ENCODE assay signal across 23 cellular contexts in the genomic region with DNA sequence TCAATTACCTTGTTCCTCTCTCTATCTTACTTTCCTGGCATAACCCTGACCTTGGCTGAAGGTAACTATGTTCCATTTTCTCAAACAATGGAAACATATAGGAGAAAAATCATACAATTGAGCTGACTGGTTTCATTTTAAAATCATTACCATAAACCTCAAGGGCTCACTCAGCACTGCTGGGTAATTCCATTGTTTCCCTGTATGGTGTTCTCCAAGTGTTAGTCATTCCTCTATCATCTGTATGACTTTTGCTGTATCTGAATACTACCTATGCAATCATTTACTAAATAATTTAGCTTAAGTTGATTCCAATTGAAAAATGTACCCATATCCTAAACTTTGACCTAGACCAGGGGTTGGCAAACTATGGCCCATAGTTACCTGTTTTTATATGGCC. TPM values are rescaled to one million over a fixed set of nuclear protein-coding genes. Genes with fewer than 3 reads are reported as not detected.
DNase-seq lines count a peak whose midpoint lies in the region; ATAC-seq and TF ChIP-seq lines count a peak whose summit lies in the region.
"Had no signal": no experiment of that assay in that cellular context is flagged by ENCODE, and none has a peak within 500 bp of the region (broad histone marks: within the 10 kb centered on the region; RNA-seq: fewer than 3 reads in every experiment).

No MANE protein-coding gene starts in this region.

- no peak overlapping the region for H3K4me3 ChIP-seq in fibroblast of the aortic adventitia (ENCODE audit: low read depth, low read length)
- H3K4me3 ChIP-seq: A549, right atrium auricular region had no signal

- TF ChIP-seq CTCF in fibroblast of the aortic adventitia (IDR thresholded peaks at IDR 0.05; ENCODE audit: insufficient read depth, low read length): no peak

- ATAC-seq in activated naive CD4-positive, alpha-beta T cell treated with anti-CD3 and anti-CD28 coated beads, Interleukin-2, amount 50 U/mL, for 72 hours: peak; percentile 57 to 68
- no peak for ATAC-seq in stimulated activated memory B cell treated with anti-CD40 and anti-IgM and Interleukin-4, amounts not matched to agents 10 μg/mL and 1 μg/mL and 100 μg/mL, for 72 hours
- ATAC-seq: A549 had no signal

- no peaks in the 10 kb centered on the region for H3K9me3 Mint-ChIP-seq in activated naive CD4-positive, alpha-beta T cell treated with anti-CD3 and anti-CD28 coated beads, Interleukin-2, amount 50 U/mL, for 72 hours
- H3K9me3 Mint-ChIP-seq in stimulated activated memory B cell treated with anti-CD40 and anti-IgM and Interleukin-4, amounts not matched to agents 10 μg/mL and 1 μg/mL and 100 μg/mL, for 72 hours: no peaks in the 10 kb centered on the region

- H3K4me3 Mint-ChIP-seq in stimulated activated memory B cell treated with anti-CD40 and anti-IgM and Interleukin-4, amounts not matched to agents 10 μg/mL and 1 μg/mL and 100 μg/mL, for 72 hours: no peak overlapping the region
- H3K4me3 Mint-ChIP-seq: CD14-positive monocyte, naive B cell had no signal

- peak overlapping the region in 1 of 2 donors; percentile 43 for H3K27ac Mint-ChIP-seq in activated naive CD4-positive, alpha-beta T cell treated with anti-CD3 and anti-CD28 coated beads, Interleukin-2, amount 50 U/mL, for 72 hours
- peak overlapping the region; percentile 2 for H3K27ac Mint-ChIP-seq in stimulated activated memory B cell treated with anti-CD40 and anti-IgM and Interleukin-4, amounts not matched to agents 10 μg/mL and 1 μg/mL and 100 μg/mL, for 72 hours

- peaks cover under 1% of the 10 kb centered on the region for H3K27me3 Mint-ChIP-seq in stimulated activated memory B cell treated with anti-CD40 and anti-IgM and Interleukin-4, amounts not matched to agents 10 μg/mL and 1 μg/mL and 100 μg/mL, for 72 hours

- H3K36me3 Mint-ChIP-seq in activated naive CD4-positive, alpha-beta T cell treated with anti-CD3 and anti-CD28 coated beads, Interleukin-2, amount 50 U/mL, for 72 hours: no peaks in the 10 kb centered on the region
- H3K36me3 Mint-ChIP-seq in stimulated activated memory B cell treated with anti-CD40 and anti-IgM and Interleukin-4, amounts not matched to agents 10 μg/mL and 1 μg/mL and 100 μg/mL, for 72 hours: no peaks in the 10 kb centered on the region
- H3K36me3 Mint-ChIP-seq: naive B cell had no signal

- no peak for DNase-seq in activated naive CD4-positive, alpha-beta T cell treated with anti-CD3 and anti-CD28 coated beads, Interleukin-2, amount 50 U/mL, for 72 hours (ENCODE audit: low spot score in 2 of 2)
- no peak for DNase-seq in activated naive CD4-positive, alpha-beta T cell treated with Interleukin-2 at 50 U/mL for 16 hours
- peak; percentile 29 for DNase-seq in astrocyte of the hippocampus (ENCODE audit: low read depth, low spot score)
- DNase-seq in fibroblast of the aortic adventitia (ENCODE audit: low read depth): peak; percentile 48
- DNase-seq in activated effector memory CD4-positive, alpha-beta T cell treated with Interleukin-2 at 50 U/mL for 16 hours: no peak
- no peak for DNase-seq in stimulated activated CD4-positive, alpha-beta T cell treated with anti-CD3 and anti-CD28 coated beads, Interleukin-2, amount 100 ng/mL, for 24 hours
- no peak for DNase-seq in cortex of kidney (lab: John Stamatoyannopoulos, UW)
- DNase-seq: activated CD4-positive, alpha-beta T cell treated with anti-CD3 and anti-CD28 coated beads for 4 hours; activated gamma-delta T cell; foreskin melanocyte; HCEC 1CT; hippocampal formation; Karpas-422; naive B cell; NCI-H1105; NCI-H2081 treated with DMSO at 0.1 percent for 48 hours; NCI-H510A treated with DMSO at 0.1 percent for 48 hours; stimulated activated CD4-positive, alpha-beta T cell treated with anti-CD3 and anti-CD28 coated beads, Interleukin-12 subunit alpha, Interleukin-12 subunit beta, amount 100 ng/mL, for 4 hours had no signal

- peaks cover 20% of the 10 kb centered on the region for H3K4me1 Mint-ChIP-seq in stimulated activated memory B cell treated with anti-CD40 and anti-IgM and Interleukin-4, amounts not matched to agents 10 μg/mL and 1 μg/mL and 100 μg/mL, for 72 hours

RNA-seq across cellular contexts. Expression of a gene that starts 8.2 kb away (rescaled TPM):
- not detected for total RNA-seq in activated naive CD4-positive, alpha-beta T cell treated with anti-CD3 and anti-CD28 coated beads, Interleukin-2, amount 50 U/mL, for 72 hours
- 0.09 and 0.82 TPM in 2 replicates for total RNA-seq in fibroblast of the aortic adventitia (ENCODE audit: low replicate concordance)
- total RNA-seq: HT1080 had no signal

RNA-seq across cellular contexts. Expression of a gene that starts 33.7 kb away (rescaled TPM):
- total RNA-seq in activated naive CD4-positive, alpha-beta T cell treated with anti-CD3 and anti-CD28 coated beads, Interleukin-2, amount 50 U/mL, for 72 hours: 10 to 100 TPM; 17.8 to 23.4 TPM
- total RNA-seq in fibroblast of the aortic adventitia (ENCODE audit: low replicate concordance): 36.4 and 51.3 TPM in 2 replicates

Comparison
In these comparisons a context has a peak if more than half of its experiments do, and no peak if none do; other contexts are left out.
1. DNase-seq: peak in astrocyte of the hippocampus (single experiment) and fibroblast of the aortic adventitia (single experiment); none in activated naive CD4-positive, alpha-beta T cell treated with anti-CD3 and anti-CD28 coated beads, Interleukin-2, amount 50 U/mL, for 72 hours (0 of 2), activated naive CD4-positive, alpha-beta T cell treated with Interleukin-2 at 50 U/mL for 16 hours (single experiment), activated effector memory CD4-positive, alpha-beta T cell treated with Interleukin-2 at 50 U/mL for 16 hours (single experiment), stimulated activated CD4-positive, alpha-beta T cell treated with anti-CD3 and anti-CD28 coated beads, Interleukin-2, amount 100 ng/mL, for 24 hours (0 of 2) and cortex of kidney (single experiment).